In genomic region chr5:60507687-60508086, GRCh38 we compare ENCODE assay signal across 29 cellular contexts.
DNase-seq lines count a peak whose midpoint lies in the region; ATAC-seq and TF ChIP-seq lines count a peak whose summit lies in the region.
"Had no signal": no experiment of that assay in that cellular context is flagged by ENCODE, and none has a peak within 500 bp of the region (broad histone marks: within the 10 kb centered on the region; RNA-seq: fewer than 3 reads in every experiment).

No MANE protein-coding gene starts in this region.

- H3K4me3 ChIP-seq in IMR-90 (ENCODE audit: insufficient read depth, low read depth, low read length): no peak overlapping the region
- no peak overlapping the region for H3K4me3 ChIP-seq in coronary artery
- no peak overlapping the region for H3K4me3 ChIP-seq in mesenchymal stem cell (ENCODE audit: insufficient read depth in 1 of 2, low read depth in 1 of 2, low read length in 2 of 2)
- no peak overlapping the region for H3K4me3 ChIP-seq in skeletal muscle satellite cell (ENCODE audit: low read length)
- H3K4me3 ChIP-seq: BLaER1, dorsolateral prefrontal cortex, psoas muscle, spleen, testis had no signal

- H3K79me1 ChIP-seq in IMR-90 (ENCODE audit: low read depth in 1 of 2, low read length in 2 of 2) (no peaks in the 10 kb centered on the region), mesenchymal stem cell (replicated peaks; ENCODE audit: low read length, poor library complexity, severe bottlenecking) (no peaks in the 10 kb centered on the region)

- H3K27ac ChIP-seq in IMR-90 (ENCODE audit: insufficient read depth, low read length) (no peak overlapping the region), coronary artery (peak overlapping the region; percentile 55 to 64), mesenchymal stem cell (ENCODE audit: low read length, poor library complexity, severe bottlenecking) (no peak overlapping the region)
- H3K27ac ChIP-seq: BLaER1, foreskin keratinocyte, psoas muscle, spleen, testis had no signal

- intact Hi-C loops in IMR-90 (cut with micrococcal nuclease): no loop called here

- H4K20me1 ChIP-seq in IMR-90 (ENCODE audit: insufficient read depth, low read length): no peaks in the 10 kb centered on the region

- dilution Hi-C loops in IMR-90 (cut with HindIII; ENCODE audit: low sequenced_read_pairs, unreplicated experiment): no loop called here

- no peak for TF ChIP-seq CTCF in IMR-90 (conservative IDR thresholded peaks at IDR 0.05; ENCODE audit: low read depth, low read length)
- no peak for TF ChIP-seq CTCF in coronary artery (IDR thresholded peaks at IDR 0.05)

- H3K9ac ChIP-seq in IMR-90 (ENCODE audit: low read depth, low read length) (no peak overlapping the region), mesenchymal stem cell (ENCODE audit: low read length) (no peak overlapping the region), skeletal muscle satellite cell (ENCODE audit: low read depth, low read length) (no peak overlapping the region)
- H3K9ac ChIP-seq: BLaER1 had no signal

- H3K4me1 ChIP-seq in IMR-90 (ENCODE audit: control insufficient read depth, insufficient read depth, low read length): no peaks in the 10 kb centered on the region
- no peaks in the 10 kb centered on the region for H3K4me1 ChIP-seq in mesenchymal stem cell (ENCODE audit: control insufficient read depth, insufficient read depth, low read depth, low read length)
- peaks cover 15% of the 10 kb centered on the region for H3K4me1 ChIP-seq in skeletal muscle satellite cell (ENCODE audit: control insufficient read depth, insufficient read depth, low read length)
- H3K4me1 ChIP-seq: foreskin keratinocyte, psoas muscle, spleen, testis had no signal

- ATAC-seq in IMR-90 (ENCODE audit: low read depth): peak; percentile 92
- ATAC-seq in HG03378 (IDR thresholded peaks at IDR 0.05; ENCODE audit: unreplicated experiment): no peak
- ATAC-seq: activated CD8-positive, alpha-beta T cell treated with anti-CD3 and anti-CD28 coated beads, Interleukin-2, amount 10 ng/mL, durations not matched to agents 7 days and 5 days; foreskin keratinocyte; psoas muscle; stimulated activated effector memory CD8-positive, alpha-beta T cell treated with anti-CD3 and anti-CD28 coated beads, Interleukin-12 subunit alpha, Interleukin-12 subunit beta, amount 100 ng/mL, for 72 hours had no signal

- H2BK12ac ChIP-seq in mesenchymal stem cell (ENCODE audit: low read length in 2 of 2): peak overlapping the region in 1 of 2 experiments; percentile 38

- H3K23ac ChIP-seq in IMR-90 (ENCODE audit: low read depth, low read length) (no peak overlapping the region), mesenchymal stem cell (ENCODE audit: low read length in 2 of 2) (no peak overlapping the region)

- no peak overlapping the region for H3K4me2 ChIP-seq in IMR-90 (ENCODE audit: low read depth, low read length)
- no peak overlapping the region for H3K4me2 ChIP-seq in mesenchymal stem cell (ENCODE audit: low read length, poor library complexity, severe bottlenecking)
- peak overlapping the region; percentile 18 for H3K4me2 ChIP-seq in skeletal muscle satellite cell (ENCODE audit: low read length)
- H3K4me2 ChIP-seq: BLaER1 had no signal

- WGBS in IMR-90 (ENCODE audit: extremely low coverage in 2 of 2, insufficient read length in 1 of 2), 2 experiments: no CpG with 5 or more reads among the region's 3 CpGs
- WGBS in mesenchymal stem cell: 10% methylated on average over 3 of the region's 3 CpGs

- no peak overlapping the region for H3K4ac ChIP-seq in IMR-90 (ENCODE audit: low read depth, low read length)
- H3K4ac ChIP-seq in mesenchymal stem cell (ENCODE audit: low read depth in 1 of 2, low read length in 2 of 2): no peak overlapping the region

- H3K14ac ChIP-seq in IMR-90 (replicated peaks; ENCODE audit: low read depth, low read length) (no peak overlapping the region), mesenchymal stem cell (ENCODE audit: low read length in 2 of 2) (no peak overlapping the region)

- TF ChIP-seq POLR2A in IMR-90 (IDR thresholded peaks at IDR 0.05; ENCODE audit: low read depth, low read length): no peak
- no peak for TF ChIP-seq POLR2A in erythroblast (IDR thresholded peaks at IDR 0.05; ENCODE audit: low read length)

- H2BK5ac ChIP-seq in IMR-90 (ENCODE audit: low read depth, low read length, poor library complexity, severe bottlenecking) (no peak overlapping the region), mesenchymal stem cell (ENCODE audit: low read depth, low read length, poor library complexity, severe bottlenecking) (no peak overlapping the region)

- in situ Hi-C loops in IMR-90 (cut with MboI; ENCODE audit: low sequenced_read_pairs): no loop called here

- H3K27me3 ChIP-seq in IMR-90 (ENCODE audit: control insufficient read depth, insufficient read depth, low read length) (no peaks in the 10 kb centered on the region), mesenchymal stem cell (ENCODE audit: control insufficient read depth in 1 of 2, insufficient read depth in 1 of 2, low read length in 2 of 2) (no peaks in the 10 kb centered on the region), skeletal muscle satellite cell (ENCODE audit: control insufficient read depth, insufficient read depth, low read length) (no peaks in the 10 kb centered on the region)
- H3K27me3 ChIP-seq: BLaER1, dorsolateral prefrontal cortex, foreskin keratinocyte, spleen, testis had no signal

- H2BK20ac ChIP-seq in IMR-90 (ENCODE audit: low read depth, low read length): no peak overlapping the region

- DNase-seq in IMR-90 (peak; percentile 80), coronary artery (ENCODE audit: low spot score) (no peak), mesenchymal stem cell (peak; percentile 79), islet precursor cell (no peak), HPDE6-E6E7 (ENCODE audit: extremely low spot score) (no peak), erythroblast (lab: John Stamatoyannopoulos, UW) (no peak)
- DNase-seq: activated CD4-positive, alpha-beta T cell treated with anti-CD3 and anti-CD28 coated beads for 1 hour; activated CD8-positive, alpha-beta T cell treated with anti-CD3 and anti-CD28 coated beads, Interleukin-2, amount 10 ng/mL, durations not matched to agents 7 days and 5 days; activated gamma-delta T cell treated with Interleukin-2 at 50 U/mL for 16 hours; activated T-cell treated with anti-CD3 and anti-CD28 coated beads, Interleukin-2, amount 50 U/mL, for 1 hour; central memory CD4-positive, alpha-beta T cell; COR-L47; DND-41; dorsolateral prefrontal cortex; foreskin keratinocyte; hypothalamus; NCI-H1105; NCI-H2081 treated with DMSO at 0.1 percent for 48 hours; NCI-H345; NCI-H748 treated with DMSO at 0.1 percent for 48 hours; psoas muscle; RPMI8226; spleen; stimulated activated CD4-positive, alpha-beta T cell treated with anti-CD3 and anti-CD28 coated beads, Interleukin-2, amount 100 ng/mL, for 48 hours; testis had no signal

- no peaks in the 10 kb centered on the region for H3K9me1 ChIP-seq in IMR-90 (ENCODE audit: insufficient read depth, low read length)

- H3K9me3 ChIP-seq in IMR-90 (ENCODE audit: control insufficient read depth, insufficient read depth, low read length) (no peaks in the 10 kb centered on the region), mesenchymal stem cell (ENCODE audit: control insufficient read depth, low read length) (no peaks in the 10 kb centered on the region), skeletal muscle satellite cell (replicated peaks; ENCODE audit: low read length) (no peaks in the 10 kb centered on the region)
- H3K9me3 ChIP-seq: BLaER1, psoas muscle, testis had no signal

- no peak for TF ChIP-seq RAD21 in IMR-90 (IDR thresholded peaks at IDR 0.05; ENCODE audit: low read length)

- H4K91ac ChIP-seq in IMR-90 (ENCODE audit: insufficient read depth, low read depth, low read length): no peak overlapping the region
- no peak overlapping the region for H4K91ac ChIP-seq in mesenchymal stem cell (ENCODE audit: low read length)

- no peak overlapping the region for H3K56ac ChIP-seq in IMR-90 (ENCODE audit: extremely low read depth, insufficient read depth, low read length)

- H2BK15ac ChIP-seq in IMR-90 (ENCODE audit: low read depth, low read length): no peak overlapping the region
- no peak overlapping the region for H2BK15ac ChIP-seq in mesenchymal stem cell (ENCODE audit: low read depth, poor library complexity, severe bottlenecking)

- no peak overlapping the region for H2AFZ ChIP-seq in IMR-90 (replicated peaks; ENCODE audit: low read length, poor library complexity)
- no peak overlapping the region for H2AFZ ChIP-seq in mesenchymal stem cell (ENCODE audit: low read depth, low read length)

- H2AK9ac ChIP-seq in IMR-90 (replicated peaks; ENCODE audit: low read depth, low read length, poor library complexity): no peak overlapping the region

- H3K36me3 ChIP-seq in IMR-90 (ENCODE audit: control insufficient read depth, insufficient read depth, low read length): no peaks in the 10 kb centered on the region
- H3K36me3 ChIP-seq in mesenchymal stem cell (ENCODE audit: control insufficient read depth in 1 of 2, insufficient read depth in 2 of 2, low read depth in 1 of 2, low read length in 2 of 2): no peaks in the 10 kb centered on the region
- no peaks in the 10 kb centered on the region for H3K36me3 ChIP-seq in skeletal muscle satellite cell (ENCODE audit: insufficient read depth, low read length)
- H3K36me3 ChIP-seq: BLaER1, spleen had no signal

- POLR2A ChIA-PET in IMR-90 (lab: Charles Lee; ENCODE audit: unreplicated experiment): no interaction called here

- H4K8ac ChIP-seq in IMR-90 (ENCODE audit: low read depth in 2 of 2, low read length in 2 of 2): no peak overlapping the region
- no peak overlapping the region for H4K8ac ChIP-seq in mesenchymal stem cell (ENCODE audit: low read length)

- CTCF ChIA-PET in IMR-90 (lab: Yijun Ruan, JAX): no interaction called here

- H2AK5ac ChIP-seq in IMR-90 (ENCODE audit: low read depth, low read length) (no peak overlapping the region), mesenchymal stem cell (ENCODE audit: low read length, severe bottlenecking) (no peak overlapping the region)

- H3K18ac ChIP-seq in IMR-90 (ENCODE audit: low read depth, low read length): 0 out of 2 replicates have a peak overlapping the region, but pooled peaks have one; percentile 27
- H3K18ac ChIP-seq in mesenchymal stem cell (ENCODE audit: low read depth in 1 of 2, low read length in 2 of 2): no peak overlapping the region

- H4K5ac ChIP-seq in IMR-90 (ENCODE audit: low read depth, low read length): no peak overlapping the region

- H2BK120ac ChIP-seq in IMR-90 (ENCODE audit: low read depth, low read length) (no peak overlapping the region), mesenchymal stem cell (ENCODE audit: low read depth, low read length) (no peak overlapping the region)

- BruUV-seq in IMR-90 (replicated peaks; lab: Mats Ljungman, UMichigan): no TSS peak

TF ChIP-seq in IMR-90, 13 proteins besides CTCF, POLR2A, EP300 and RAD21 (continues in another document):
- TF ChIP-seq MXI1 (IDR thresholded peaks at IDR 0.05; ENCODE audit: borderline replicate concordance, low read depth, low read length): no peak
- TF ChIP-seq RCOR1 (IDR thresholded peaks at IDR 0.05; ENCODE audit: insufficient replicate concordance, low read length): no peak
- no peak for TF ChIP-seq BHLHE40 (IDR thresholded peaks at IDR 0.05; ENCODE audit: low read depth, low read length)
- TF ChIP-seq MAZ (IDR thresholded peaks at IDR 0.05; ENCODE audit: borderline replicate concordance, low read depth, low read length): no peak
- TF ChIP-seq RFX5 (IDR thresholded peaks at IDR 0.05; ENCODE audit: low read depth, low read length): no peak
- no peak for TF ChIP-seq NFE2L2 (IDR thresholded peaks at IDR 0.05; ENCODE audit: low read depth, low read length)

Comparison
In these comparisons a context has a peak if more than half of its experiments do, and no peak if none do; other contexts are left out.
1. DNase-seq: peak in IMR-90 (single experiment) and mesenchymal stem cell (single experiment); none in coronary artery (single experiment), islet precursor cell (single experiment), HPDE6-E6E7 (single experiment) and erythroblast (0 of 2).
2. H3K27ac ChIP-seq: peak in coronary artery (2 of 2); none in IMR-90 (single experiment) and mesenchymal stem cell (single experiment).